Comparison of ENCODE assay signal across 12 cellular contexts in genomic region chr14:29215853-29216252, GRCh38.
DNase-seq lines count a peak whose midpoint lies in the region; TF ChIP-seq lines count a peak whose summit lies in the region.
"Had no signal": no experiment of that assay in that cellular context is flagged by ENCODE, and none has a peak within 500 bp of the region (broad histone marks: within the 10 kb centered on the region; RNA-seq: fewer than 3 reads in every experiment).

No MANE protein-coding gene starts in this region.

- 73 to 78% methylated on average over 3 of the region's 3 CpGs for WGBS in GM23248 (ENCODE audit: low coverage in 1 of 2, low lambda C conversion rate in 2 of 2, missing lambda C conversion rate in 2 of 2), 2 experiments

- in situ Hi-C loops in GM23248 (cut with MboI), result no loop called here
- in situ Hi-C loops in ACHN (cut with HindIII; ENCODE audit: low pct_ligation_motif_present, low pct_unique_long_range_greater_than_20kb, low sequenced_read_pairs), result no loop called here

- DNase-seq in COR-L47 (lab: John Stamatoyannopoulos, UW) (peak; percentile 81), GM23248 (peak; percentile 53), NCI-H774 (lab: John Stamatoyannopoulos, UW) (peak; percentile 55), fibroblast of mammary gland (ENCODE audit: low read depth) (peak; percentile 74), islet precursor cell (no peak), ACHN (no peak), amygdala (lab: John Stamatoyannopoulos, UW) (no peak)
- DNase-seq in activated effector memory CD4-positive, alpha-beta T cell treated with anti-CD3 and anti-CD28 coated beads, Interleukin-2, amount 50 U/mL, for 16 hours, result no peak
- DNase-seq: endodermal cell; stimulated activated CD4-positive, alpha-beta T cell treated with anti-CD3 and anti-CD28 coated beads, Interleukin-1b, Interleukin-23, amount 100 ng/mL, for 48 hours had no signal

- no peak overlapping the region for H3K27ac ChIP-seq in GM23248
- H3K27ac ChIP-seq: hepatocyte, tibial nerve had no signal

- peaks cover 7% of the 10 kb centered on the region; the same call in 1 of the 2 replicates for H3K4me1 ChIP-seq in GM23248 (ENCODE audit: insufficient read depth)

- H3K4me2 ChIP-seq in GM23248 (ENCODE audit: unreplicated experiment), result no peak overlapping the region
- H3K4me2 ChIP-seq: hepatocyte had no signal

- TF ChIP-seq CTCF in fibroblast of mammary gland (conservative IDR thresholded peaks at IDR 0.05; ENCODE audit: control insufficient read depth, insufficient read depth, low read depth, low read length), result no peak

- H3K9ac ChIP-seq in GM23248, result no peak overlapping the region

- H3F3A ChIP-seq in GM23248 (ENCODE audit: insufficient read depth), result no peaks in the 10 kb centered on the region

- H2AFZ ChIP-seq in GM23248, result no peak overlapping the region
- H2AFZ ChIP-seq: hepatocyte had no signal

- H4K20me1 ChIP-seq in GM23248 (ENCODE audit: insufficient read depth), result no peaks in the 10 kb centered on the region

- H3K9me3 ChIP-seq in GM23248 (ENCODE audit: low read depth), result no peaks in the 10 kb centered on the region
- H3K9me3 ChIP-seq: tibial nerve had no signal

- no peaks in the 10 kb centered on the region for H3K9me2 ChIP-seq in GM23248 (ENCODE audit: insufficient read depth)

- H3K27me3 ChIP-seq in GM23248 (replicated peaks; ENCODE audit: insufficient read depth), result no peaks in the 10 kb centered on the region
- H3K27me3 ChIP-seq: tibial nerve had no signal

- H3K4me3 ChIP-seq in GM23248 (no peak overlapping the region), fibroblast of mammary gland (ENCODE audit: control insufficient read depth, low read depth, low read length) (no peak overlapping the region)
- H3K4me3 ChIP-seq: hepatocyte, tibial nerve had no signal

- H3K79me2 ChIP-seq in GM23248 (ENCODE audit: insufficient read depth), result no peaks in the 10 kb centered on the region
- H3K79me2 ChIP-seq: hepatocyte had no signal

- H3K36me3 ChIP-seq in GM23248 (ENCODE audit: low read depth), result no peaks in the 10 kb centered on the region
- H3K36me3 ChIP-seq: tibial nerve had no signal

Comparison
In these comparisons a context has a peak if more than half of its experiments do, and no peak if none do; other contexts are left out.
1. DNase-seq: peak in COR-L47 (single experiment), GM23248 (single experiment), NCI-H774 (single experiment) and fibroblast of mammary gland (single experiment); none in islet precursor cell (single experiment), activated effector memory CD4-positive, alpha-beta T cell treated with anti-CD3 and anti-CD28 coated beads, Interleukin-2, amount 50 U/mL, for 16 hours (single experiment), ACHN (single experiment) and amygdala (0 of 56).